In the genomic region with DNA sequence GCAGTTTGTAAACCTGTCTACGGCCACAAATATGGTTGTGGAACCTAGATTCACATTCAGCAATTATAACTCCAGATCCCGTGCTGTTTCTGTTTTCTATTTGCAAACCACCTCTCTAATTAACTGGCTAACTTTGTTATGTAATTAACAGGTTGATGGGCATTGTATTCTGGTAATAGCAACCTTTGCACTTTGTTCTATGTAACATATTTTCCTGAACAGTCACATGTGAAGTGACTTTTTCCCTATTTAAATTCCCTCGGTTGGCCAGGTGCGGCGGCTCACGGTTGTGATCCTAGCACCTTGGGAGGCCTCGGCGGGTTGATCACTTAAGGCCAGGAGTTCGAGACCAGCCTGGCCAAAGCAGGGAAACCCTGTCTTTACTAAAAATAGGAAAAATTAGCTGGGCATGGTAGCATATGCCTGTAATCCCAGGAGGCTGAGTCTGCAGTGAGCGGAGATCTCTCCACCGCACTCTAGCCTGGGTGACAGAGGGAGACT, we compare ENCODE assay signal across 8 cellular contexts. TPM values are rescaled to one million over a fixed set of nuclear protein-coding genes. Genes with fewer than 3 reads are reported as not detected.
A peak's percentile ranks its signal among the peaks of the same experiment; 100 is the strongest.
DNase-seq lines count a peak whose midpoint lies in the region; ATAC-seq and TF ChIP-seq lines count a peak whose summit lies in the region.

No MANE protein-coding gene starts in this region.

- peak overlapping the region; percentile 99 for H3K4me3 Mint-ChIP-seq in activated T-cell treated with anti-CD3 and anti-CD28 coated beads, Interleukin-2, amount 50 U/mL, for 4 hours

- no peaks in the 10 kb centered on the region for H3K9me3 Mint-ChIP-seq in activated T-cell treated with anti-CD3 and anti-CD28 coated beads, Interleukin-2, amount 50 U/mL, for 4 hours

- H3K4me3 ChIP-seq in WI38 (ENCODE audit: low read depth, low read length) (peak overlapping the region; percentile 75), iPS-15b (ENCODE audit: low read depth, low read length) (peak overlapping the region; percentile 87), subcutaneous abdominal adipose tissue (ENCODE audit: low read depth in 1 of 5, low read length in 5 of 5) (peak overlapping the region; percentile 51 to 94 (median 91)), aorta (ENCODE audit: low read length in 2 of 2) (peak overlapping the region in 1 of 2 donors; percentile 56)

- peaks cover 3% of the 10 kb centered on the region for H3K36me3 Mint-ChIP-seq in activated T-cell treated with anti-CD3 and anti-CD28 coated beads, Interleukin-2, amount 50 U/mL, for 4 hours (ENCODE audit: insufficient read depth)

- ATAC-seq in activated T-cell treated with anti-CD3 and anti-CD28 coated beads, Interleukin-2, amount 50 U/mL, for 4 hours: no peak
- ATAC-seq in aorta (ENCODE audit: low FRiP score): no peak

- H3K36me3 ChIP-seq in iPS-15b (ENCODE audit: control insufficient read depth, insufficient read depth, low read length) (peaks cover 2% of the 10 kb centered on the region), subcutaneous abdominal adipose tissue (ENCODE audit: control insufficient read depth in 5 of 5, insufficient read depth in 5 of 5, low read length in 5 of 5) (no peaks in the 10 kb centered on the region), aorta (ENCODE audit: control insufficient read depth in 1 of 2, insufficient read depth in 2 of 2, low read length in 1 of 2) (no peaks in the 10 kb centered on the region)

- H3K27me3 ChIP-seq in iPS-15b (ENCODE audit: control insufficient read depth, insufficient read depth, low read length) (no peaks in the 10 kb centered on the region), subcutaneous abdominal adipose tissue (ENCODE audit: control insufficient read depth in 5 of 5, insufficient read depth in 4 of 5, low read length in 5 of 5) (no peaks in the 10 kb centered on the region), aorta (ENCODE audit: control insufficient read depth in 1 of 2, insufficient read depth in 2 of 2, low read length in 1 of 2) (no peaks in the 10 kb centered on the region)

- H3K9me3 ChIP-seq in iPS-15b (ENCODE audit: control insufficient read depth, insufficient read depth, low read length): no peaks in the 10 kb centered on the region
- H3K9me3 ChIP-seq in subcutaneous abdominal adipose tissue (ENCODE audit: control insufficient read depth in 5 of 5, low read length in 5 of 5): no peaks in the 10 kb centered on the region
- no peaks in the 10 kb centered on the region for H3K9me3 ChIP-seq in aorta (ENCODE audit: control insufficient read depth, low read length)

- TF ChIP-seq CTCF in WI38 (IDR thresholded peaks at IDR 0.05; ENCODE audit: low read depth, low read length): no peak

- H3K4me1 ChIP-seq in iPS-15b (ENCODE audit: control insufficient read depth, insufficient read depth, low read length) (peaks cover 10% of the 10 kb centered on the region), subcutaneous abdominal adipose tissue (ENCODE audit: control insufficient read depth in 5 of 5, insufficient read depth in 5 of 5, low read length in 5 of 5) (peaks cover 3 to 37% (median 22%) of the 10 kb centered on the region in 5 donors), aorta (ENCODE audit: control insufficient read depth in 1 of 2, insufficient read depth in 2 of 2, low read length in 2 of 2) (peaks cover 0 to 2% of the 10 kb centered on the region in 2 donors)

- 50 to 56% methylated on average over 11 of the region's 11 CpGs for WGBS in aorta, 2 donors

- intact Hi-C loops in aorta (cut with DNase I): no loop called here

- H3K27ac ChIP-seq in subcutaneous abdominal adipose tissue (ENCODE audit: low read depth, low read length): peak overlapping the region; percentile 87
- H3K27ac ChIP-seq in aorta (ENCODE audit: low read depth in 1 of 2, low read length in 2 of 2): peak overlapping the region in 1 of 2 donors; percentile 19

- DNase-seq in activated T-cell treated with anti-CD3 and anti-CD28 coated beads, Interleukin-2, amount 50 U/mL, for 4 hours: no peak
- DNase-seq in activated T-cell treated with anti-CD3 and anti-CD28 coated beads for 4 hours: no peak
- no peak for DNase-seq in aorta
- DNase-seq in activated effector memory CD4-positive, alpha-beta T cell treated with anti-CD3 and anti-CD28 coated beads, Interleukin-2, amount 50 U/mL, for 16 hours: no peak
- no peak for DNase-seq in stimulated activated CD4-positive, alpha-beta T cell treated with anti-CD3 and anti-CD28 coated beads, Interleukin-4, amount 100 ng/mL, for 24 hours

- H3K27me3 Mint-ChIP-seq in activated T-cell treated with anti-CD3 and anti-CD28 coated beads, Interleukin-2, amount 50 U/mL, for 4 hours (ENCODE audit: low read depth): no peaks in the 10 kb centered on the region

- no peak overlapping the region for H3K9ac ChIP-seq in iPS-15b (ENCODE audit: low read depth, low read length)
- H3K9ac ChIP-seq in subcutaneous abdominal adipose tissue (ENCODE audit: low read length in 5 of 5): peak overlapping the region; percentile 73 to 93 (median 88)

- peaks cover 33% of the 10 kb centered on the region for H3K4me1 Mint-ChIP-seq in activated T-cell treated with anti-CD3 and anti-CD28 coated beads, Interleukin-2, amount 50 U/mL, for 4 hours (ENCODE audit: low read depth)

RNA-seq across cellular contexts. Expression of gene ACADM, which starts 1.4 kb away (rescaled TPM):
- 10 to 100 TPM; 29.3 to 38.7 (median 38.6) TPM for total RNA-seq in activated T-cell treated with anti-CD3 and anti-CD28 coated beads, Interleukin-2, amount 50 U/mL, for 4 hours
- 10 to 100 TPM; 39.8 to 41.1 TPM for total RNA-seq in aorta
- 10 to 100 TPM; 37.8 to 71.9 TPM for polyA plus RNA-seq in aorta
